ENCODE assay signal across 24 cellular contexts in the genomic region with DNA sequence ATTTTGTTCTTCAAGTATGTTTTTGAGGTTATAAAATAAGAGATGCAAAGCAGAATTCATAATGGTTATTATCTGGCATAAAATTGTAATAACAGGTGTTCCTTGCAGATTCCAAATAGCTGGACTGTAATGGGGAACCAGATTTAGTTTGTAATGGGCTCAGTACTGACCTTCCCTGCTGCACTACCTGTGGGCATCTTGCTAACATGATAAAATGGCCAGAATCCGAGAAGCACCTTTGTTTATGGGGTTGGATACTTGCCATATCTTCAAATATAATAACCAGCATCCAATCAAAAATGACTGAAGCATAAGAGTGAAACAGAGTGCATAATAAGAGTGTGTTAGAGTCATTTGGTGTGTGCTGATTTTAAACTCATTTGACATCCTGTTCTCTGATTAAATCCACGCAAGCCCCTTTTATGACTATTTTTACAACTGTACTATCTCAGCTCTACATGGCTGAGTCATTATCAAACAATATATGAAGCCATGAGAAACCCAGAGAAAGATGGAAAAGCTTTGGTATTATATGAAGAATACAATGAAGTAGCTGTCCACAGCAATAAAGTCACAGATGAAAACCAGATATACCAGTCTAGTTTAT.
"Had no signal": no experiment of that assay in that cellular context is flagged by ENCODE, and none has a peak within 500 bp of the region (broad histone marks: within the 10 kb centered on the region; RNA-seq: fewer than 3 reads in every experiment).

No MANE protein-coding gene starts in this region.

- H3K27ac ChIP-seq: brain microvascular endothelial cell, colonic mucosa, epithelial cell of prostate, esophagus squamous epithelium, heart left ventricle had no signal

- H3K27me3 ChIP-seq: brain microvascular endothelial cell, colonic mucosa, esophagus squamous epithelium, heart left ventricle had no signal

- H3K4me1 ChIP-seq: colonic mucosa, esophagus squamous epithelium, heart left ventricle had no signal

- DNase-seq: activated CD4-positive, alpha-beta T cell treated with anti-CD3 and anti-CD28 coated beads for 1 hour; activated CD4-positive, alpha-beta T cell treated with anti-CD3 and anti-CD28 coated beads for 4 hours; activated CD4-positive, alpha-beta T cell treated with anti-CD3 and anti-CD28 coated beads, Interleukin-2, amount 10 ng/mL, durations not matched to agents 7 days and 5 days; activated CD4-positive, alpha-beta T cell treated with anti-CD3 and anti-CD28 coated beads, Interleukin-2, amount 50 U/mL, for 4 hours; activated CD8-positive, alpha-beta memory T cell treated with anti-CD3 and anti-CD28 coated beads for 24 hours; activated CD8-positive, alpha-beta T cell treated with anti-CD3 and anti-CD28 coated beads for 36 hours; activated effector memory CD4-positive, alpha-beta T cell treated with Interleukin-2 at 50 U/mL for 16 hours; activated gamma-delta T cell treated with Interleukin-2 at 50 U/mL for 16 hours; activated naive CD4-positive, alpha-beta T cell treated with anti-CD3 and anti-CD28 coated beads, Interleukin-2, amount 50 U/mL, for 16 hours; activated naive CD4-positive, alpha-beta T cell treated with Interleukin-2 at 50 U/mL for 16 hours; activated T-cell treated with anti-CD3 and anti-CD28 coated beads, Interleukin-2, amount 50 U/mL, for 4 hours; amniotic stem cell; anterior cingulate cortex; brain microvascular endothelial cell; colonic mucosa; effector CD8-positive, alpha-beta T cell; esophagus squamous epithelium; heart left ventricle; T-helper 1 cell; T-helper 17 cell; T1000 had no signal

- ATAC-seq: activated CD8-positive, alpha-beta T cell treated with anti-CD3 and anti-CD28 coated beads for 36 hours; activated T-cell treated with anti-CD3 and anti-CD28 coated beads, Interleukin-2, amount 50 U/mL, for 4 hours; activated T-helper 17 cell treated with anti-CD3 and anti-CD28 coated beads, Interleukin-2, amount 50 U/mL, for 72 hours; heart left ventricle; T-helper 17 cell; WTC11 had no signal

- H3K9me3 ChIP-seq: colonic mucosa, esophagus squamous epithelium, heart left ventricle had no signal

- H3K36me3 ChIP-seq: brain microvascular endothelial cell, colonic mucosa, esophagus squamous epithelium, heart left ventricle had no signal

- H3K4me3 ChIP-seq: colonic mucosa, esophagus squamous epithelium, heart left ventricle had no signal
